ENCODE assay signal across 8 cellular contexts in genomic region chr11:75814686-75815344, GRCh38. TPM values are rescaled to one million over a fixed set of nuclear protein-coding genes. Genes with fewer than 3 reads are reported as not detected.
DNase-seq lines count a peak whose midpoint lies in the region; ATAC-seq and TF ChIP-seq lines count a peak whose summit lies in the region.

UVRAG (plus strand) TSS chr11:75815210; CDS start chr11:75815408, 198 bp downstream.

- H3K4me1 ChIP-seq in PC-9 (replicated peaks; ENCODE audit: insufficient read depth) = peaks cover 49% of the 10 kb centered on the region

- peak within 1 kb of the TSS; percentile 78 for H3K27ac ChIP-seq in PC-9

- BruUV-seq in PC-9 (replicated peaks; lab: Mats Ljungman, UMichigan) = no TSS peak

- TF ChIP-seq CTCF in PC-9 (conservative IDR thresholded peaks at IDR 0.05) (no peak; the same call in 1 of the 2 replicates), epithelial cell of proximal tubule (conservative IDR thresholded peaks at IDR 0.05; ENCODE audit: low read depth, low read length) (peak; percentile 10)

- H2AFZ ChIP-seq in PC-9 = peak within 1 kb of the TSS; percentile 84

- H3K9me3 ChIP-seq in PC-9 (ENCODE audit: insufficient read depth, low read depth) = no peaks in the 10 kb centered on the region

- H3F3A ChIP-seq in PC-9 (ENCODE audit: insufficient read depth, low read depth) = peaks cover 38% of the 10 kb centered on the region

- peaks cover 44% of the 10 kb centered on the region for H3K79me2 ChIP-seq in PC-9 (ENCODE audit: low read depth)

- CTCF ChIA-PET in PC-9 (lab: Charles Lee) = interaction anchor here (1.9 kb wide), 1 partner anchor 11 kb away, joined by 7 read pairs; no protein-coding TSS in a partner anchor

- POLR2A ChIA-PET in PC-9 (lab: Charles Lee; ENCODE audit: unreplicated experiment) = interaction anchor here (0.5 to 1.0 kb wide), 5 partner anchors 12 to 434 kb away, joined by 3 to 4 read pairs (median 3); no protein-coding TSS in a partner anchor

- H3K4me2 ChIP-seq in PC-9 = peak within 1 kb of the TSS; percentile 85

- H3K27me3 ChIP-seq in PC-9 (ENCODE audit: insufficient read depth, low read depth) = no peaks in the 10 kb centered on the region

- DNase-seq in DMS153 (lab: John Stamatoyannopoulos, UW) (peak; percentile 99), PC-9 (peak; percentile 99 to 100), epithelial cell of proximal tubule (ENCODE audit: low read depth) (peak; percentile 98), mucosa of gallbladder (ENCODE audit: low spot score) (peak; percentile 99)
- DNase-seq in Jurkat, Clone E6-1 (ENCODE audit: low read depth, low spot score) = peak; percentile 98
- peak; percentile 98 for DNase-seq in activated T-cell treated with anti-CD3 and anti-CD28 coated beads, Interleukin-2, amount 50 U/mL, for 1 hour
- peak; percentile 96 to 97 for DNase-seq in stimulated activated CD8-positive, alpha-beta memory T cell treated with anti-CD3 and anti-CD28 coated beads, Interleukin-4, amount 100 ng/mL, for 4 hours (ENCODE audit: low read depth in 2 of 2, low spot score in 1 of 2)

- intact Hi-C loops in PC-9 (cut with micrococcal nuclease; ENCODE audit: unreplicated experiment) = loop anchor here (1.0 to 10.0 kb wide), 4 partner anchors 52 to 820 kb away; no protein-coding TSS in a partner anchor

- peak; percentile 67 for ATAC-seq in GM21619 (IDR thresholded peaks at IDR 0.05; ENCODE audit: unreplicated experiment)

- no peaks in the 10 kb centered on the region for H4K20me1 ChIP-seq in PC-9 (ENCODE audit: insufficient read depth)

- H3K36me3 ChIP-seq in PC-9 (ENCODE audit: low read depth) = no peaks in the 10 kb centered on the region

- peak within 1 kb of the TSS; percentile 85 for H3K4me3 ChIP-seq in Jurkat, Clone E6-1 (ENCODE audit: low read length)
- H3K4me3 ChIP-seq in PC-9 (peak within 1 kb of the TSS; percentile 84), epithelial cell of proximal tubule (ENCODE audit: low read depth, low read length) (peak within 1 kb of the TSS; percentile 92)

- no peaks in the 10 kb centered on the region for H3K9me2 ChIP-seq in PC-9 (ENCODE audit: insufficient read depth)

RNA-seq across cellular contexts. Expression of gene UVRAG, which starts in this region (rescaled TPM):
- polyA plus RNA-seq in Jurkat, Clone E6-1 (2012; ENCODE audit: insufficient read depth, insufficient read length) = 10.2 TPM
- total RNA-seq in PC-9 (2021) (18.6 and 20.4 TPM in 2 replicates), epithelial cell of proximal tubule (6.1 and 7.4 TPM in 2 replicates), mucosa of gallbladder (24.3 TPM)

Comparison
In these comparisons a context has a peak if more than half of its experiments do, and no peak if none do; other contexts are left out.
1. Peak in every context shown above with its lines: DNase-seq, ATAC-seq, H3K4me3 ChIP-seq and H3K27ac ChIP-seq.